Comparison of ENCODE assay signal across 1 cellular context in the genomic region with DNA sequence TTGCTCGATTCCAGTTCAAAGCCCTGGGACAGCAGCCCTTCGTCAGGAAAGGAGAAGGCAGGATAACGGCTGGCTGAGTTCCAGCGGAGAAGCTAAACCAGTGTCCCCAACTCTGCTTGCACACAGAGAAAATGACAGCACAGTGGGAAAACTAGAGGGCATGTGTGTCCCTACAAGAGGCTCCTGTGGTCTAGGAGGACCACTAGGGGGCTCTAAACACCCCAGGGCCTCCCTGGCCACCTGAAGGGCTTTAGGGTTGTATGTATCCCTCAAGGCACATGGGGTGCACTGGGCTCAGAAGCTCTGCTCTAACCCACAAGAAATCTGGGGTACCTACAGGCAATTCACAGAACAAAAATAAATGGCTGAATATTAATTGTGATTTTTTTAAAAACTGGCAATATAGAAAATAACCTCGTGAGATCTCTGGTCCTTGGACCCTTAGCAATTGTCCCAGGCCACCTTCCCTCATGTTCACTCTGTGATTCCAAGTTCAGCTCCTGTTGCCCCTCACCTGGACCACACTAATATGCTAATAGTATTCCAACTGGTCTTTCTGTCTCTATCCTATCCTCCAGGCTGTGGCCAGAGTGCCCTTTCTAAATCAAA.
TF ChIP-seq lines count a peak whose summit lies in the region.

No MANE protein-coding gene starts in this region.

TF ChIP-seq in IMR-90, 13 proteins besides CTCF, POLR2A, EP300 and RAD21 (continued from another document):
- TF ChIP-seq, protein P1, sequence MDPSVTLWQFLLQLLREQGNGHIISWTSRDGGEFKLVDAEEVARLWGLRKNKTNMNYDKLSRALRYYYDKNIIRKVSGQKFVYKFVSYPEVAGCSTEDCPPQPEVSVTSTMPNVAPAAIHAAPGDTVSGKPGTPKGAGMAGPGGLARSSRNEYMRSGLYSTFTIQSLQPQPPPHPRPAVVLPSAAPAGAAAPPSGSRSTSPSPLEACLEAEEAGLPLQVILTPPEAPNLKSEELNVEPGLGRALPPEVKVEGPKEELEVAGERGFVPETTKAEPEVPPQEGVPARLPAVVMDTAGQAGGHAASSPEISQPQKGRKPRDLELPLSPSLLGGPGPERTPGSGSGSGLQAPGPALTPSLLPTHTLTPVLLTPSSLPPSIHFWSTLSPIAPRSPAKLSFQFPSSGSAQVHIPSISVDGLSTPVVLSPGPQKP (IDR thresholded peaks at IDR 0.05; ENCODE audit: borderline replicate concordance, low read depth, low read length) = no peak
